ENCODE assay signal across 8 cellular contexts in the genomic region with DNA sequence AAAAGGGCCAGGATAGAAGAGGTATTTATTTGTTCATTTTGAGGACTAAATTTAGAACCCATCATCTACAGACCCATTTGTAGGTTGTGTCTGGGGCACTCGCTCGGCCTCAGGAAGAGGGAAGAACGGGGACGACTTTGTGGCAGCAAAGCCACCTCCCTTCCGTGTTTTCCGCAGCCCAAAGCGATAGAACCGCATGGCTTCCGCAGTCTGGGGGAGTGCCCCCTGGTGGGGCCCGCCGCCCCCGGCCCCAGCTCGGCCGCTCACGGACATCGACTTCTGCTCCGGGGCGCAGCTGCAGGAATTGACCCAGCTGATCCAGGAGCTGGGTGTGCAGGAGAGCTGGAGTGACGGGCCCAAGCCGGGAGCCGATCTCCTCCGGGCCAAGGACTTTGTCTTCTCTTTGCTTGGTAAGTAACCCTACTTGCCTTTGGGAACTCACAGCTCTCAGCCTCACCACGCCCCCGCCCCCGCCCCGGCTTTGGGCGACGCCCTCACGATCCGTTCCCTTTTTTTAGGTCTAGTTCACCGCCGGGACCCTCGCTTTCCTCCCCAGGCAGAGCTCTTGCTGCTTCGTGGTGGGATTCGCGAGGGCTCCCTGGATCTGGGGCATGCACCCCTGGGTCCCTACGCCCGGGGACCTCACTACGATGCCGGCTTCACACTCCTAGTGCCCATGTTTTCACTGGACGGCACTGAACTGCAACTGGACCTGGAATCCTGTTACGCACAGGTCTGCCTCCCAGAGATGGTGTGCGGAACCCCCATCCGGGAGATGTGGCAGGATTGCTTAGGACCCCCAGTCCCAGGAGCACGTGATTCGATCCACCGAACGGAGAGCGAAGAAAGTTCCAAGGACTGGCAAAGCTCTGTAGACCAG. TPM values are rescaled to one million over a fixed set of nuclear protein-coding genes. Genes with fewer than 3 reads are reported as not detected.
A peak's percentile ranks its signal among the peaks of the same experiment; 100 is the strongest.
DNase-seq lines count a peak whose midpoint lies in the region; ATAC-seq and TF ChIP-seq lines count a peak whose summit lies in the region.

No MANE protein-coding gene starts in this region.

- H3K36me3 Mint-ChIP-seq in activated CD8-positive, alpha-beta T cell treated with anti-CD3 and anti-CD28 coated beads, Interleukin-2, amount 10 ng/mL, durations not matched to agents 7 days and 5 days (ENCODE audit: low read depth): peaks cover 13% of the 10 kb centered on the region

- no peaks in the 10 kb centered on the region for H3K79me2 ChIP-seq in neural cell (replicated peaks; ENCODE audit: insufficient read depth, low read length)

- CTCF ChIA-PET in activated CD8-positive, alpha-beta T cell treated with anti-CD3 and anti-CD28 coated beads, Interleukin-2, amount 10 ng/mL, durations not matched to agents 7 days and 5 days (lab: Charles Lee): interaction anchor here (0.6 to 6.7 kb wide), 44 partner anchors 10 to 390 kb away, joined by 3 to 83 read pairs (median 5); partner anchors contain the start of genes ACAP1, CHRNB1, GABARAP and MPDU1

- H3K4me3 Mint-ChIP-seq in activated CD8-positive, alpha-beta T cell treated with anti-CD3 and anti-CD28 coated beads, Interleukin-2, amount 10 ng/mL, durations not matched to agents 7 days and 5 days: peak overlapping the region; percentile 95

- no peak for TF ChIP-seq RAD21 in neural cell (conservative IDR thresholded peaks at IDR 0.05)

- H3F3A ChIP-seq in neural cell (ENCODE audit: insufficient read depth, low read length, poor library complexity, severe bottlenecking): peaks cover 4% of the 10 kb centered on the region

- peak overlapping the region; percentile 41 for H3K9ac ChIP-seq in neural cell (ENCODE audit: low read length)

- H3K27ac Mint-ChIP-seq in activated CD8-positive, alpha-beta T cell treated with anti-CD3 and anti-CD28 coated beads, Interleukin-2, amount 10 ng/mL, durations not matched to agents 7 days and 5 days: peak overlapping the region; percentile 98

- ATAC-seq in activated CD8-positive, alpha-beta T cell treated with anti-CD3 and anti-CD28 coated beads, Interleukin-2, amount 10 ng/mL, durations not matched to agents 7 days and 5 days: peak; percentile 35

- no peaks in the 10 kb centered on the region for H3K9me3 ChIP-seq in neural cell (ENCODE audit: low read length)

- peaks cover 15% of the 10 kb centered on the region for H3K27me3 Mint-ChIP-seq in activated CD8-positive, alpha-beta T cell treated with anti-CD3 and anti-CD28 coated beads, Interleukin-2, amount 10 ng/mL, durations not matched to agents 7 days and 5 days (ENCODE audit: low read depth)

- no peak overlapping the region for H3K4me2 ChIP-seq in neural cell (ENCODE audit: low read length)

- no peak for TF ChIP-seq EP300 in neural cell (conservative IDR thresholded peaks at IDR 0.05; ENCODE audit: poor library complexity, severe bottlenecking)

- peak; percentile 47 for DNase-seq in ELR (ENCODE audit: low read depth)
- DNase-seq in H7: peak; percentile 90
- DNase-seq in NCI-H345 (lab: John Stamatoyannopoulos, UW): peak; percentile 35
- DNase-seq in activated CD8-positive, alpha-beta T cell treated with anti-CD3 and anti-CD28 coated beads, Interleukin-2, amount 10 ng/mL, durations not matched to agents 7 days and 5 days: peak; percentile 75
- DNase-seq in erythroblast (lab: John Stamatoyannopoulos, UW): peak; percentile 58 to 62
- peak; percentile 67 for DNase-seq in ureter (ENCODE audit: low spot score)
- no peak for DNase-seq in HPDE6-E6E7 (ENCODE audit: extremely low spot score)

- H3K9me3 Mint-ChIP-seq in activated CD8-positive, alpha-beta T cell treated with anti-CD3 and anti-CD28 coated beads, Interleukin-2, amount 10 ng/mL, durations not matched to agents 7 days and 5 days (ENCODE audit: insufficient read depth): no peaks in the 10 kb centered on the region

- H3K36me3 ChIP-seq in H7 (replicated peaks; ENCODE audit: control insufficient read depth, insufficient read depth, low read length) (no peaks in the 10 kb centered on the region), neural cell (ENCODE audit: insufficient read depth, low read length) (no peaks in the 10 kb centered on the region)

- H4K20me1 ChIP-seq in neural cell (ENCODE audit: insufficient read depth): no peaks in the 10 kb centered on the region

- H3K27ac ChIP-seq in neural cell (ENCODE audit: low read length): no peak overlapping the region

- H3K4me1 Mint-ChIP-seq in activated CD8-positive, alpha-beta T cell treated with anti-CD3 and anti-CD28 coated beads, Interleukin-2, amount 10 ng/mL, durations not matched to agents 7 days and 5 days (ENCODE audit: low read depth): peaks cover 43% of the 10 kb centered on the region

- no peak overlapping the region for H2AFZ ChIP-seq in neural cell (ENCODE audit: low read depth, low read length)

- POLR2A ChIA-PET in activated CD8-positive, alpha-beta T cell treated with anti-CD3 and anti-CD28 coated beads, Interleukin-2, amount 10 ng/mL, durations not matched to agents 7 days and 5 days (lab: Charles Lee): interaction anchor here (0.8 to 3.8 kb wide), 24 partner anchors 8 to 252 kb away, joined by 3 to 41 read pairs (median 4); partner anchors contain the start of genes ACAP1, CTDNEP1, NLGN2 and POLR2A

- no peaks in the 10 kb centered on the region for H3K9me2 ChIP-seq in neural cell (ENCODE audit: insufficient read depth, low read length)

- H3K27me3 ChIP-seq in H7 (ENCODE audit: control insufficient read depth, insufficient read depth, low read length) (peaks cover 38% of the 10 kb centered on the region), neural cell (ENCODE audit: insufficient read depth, low read depth, low read length) (peaks cover 43% of the 10 kb centered on the region)

- peak; percentile 35 for TF ChIP-seq POLR2A in erythroblast (IDR thresholded peaks at IDR 0.05; ENCODE audit: low read length)

- no peak for TF ChIP-seq CTCF in neural cell (IDR thresholded peaks at IDR 0.05; ENCODE audit: poor library complexity, severe bottlenecking)

- H3K4me3 ChIP-seq in H7 (ENCODE audit: insufficient read depth, low read depth, low read length) (peak overlapping the region; percentile 74), neural cell (ENCODE audit: low read length) (peak overlapping the region; percentile 85)

TF ChIP-seq in neural cell, 6 proteins besides CTCF, POLR2A, EP300 and RAD21:
- no peak for TF ChIP-seq MXI1 (conservative IDR thresholded peaks at IDR 0.05; ENCODE audit: poor library complexity, severe bottlenecking)
- no peak for TF ChIP-seq TAF1 (IDR thresholded peaks at IDR 0.05; ENCODE audit: low read depth)
- TF ChIP-seq, protein P1, sequence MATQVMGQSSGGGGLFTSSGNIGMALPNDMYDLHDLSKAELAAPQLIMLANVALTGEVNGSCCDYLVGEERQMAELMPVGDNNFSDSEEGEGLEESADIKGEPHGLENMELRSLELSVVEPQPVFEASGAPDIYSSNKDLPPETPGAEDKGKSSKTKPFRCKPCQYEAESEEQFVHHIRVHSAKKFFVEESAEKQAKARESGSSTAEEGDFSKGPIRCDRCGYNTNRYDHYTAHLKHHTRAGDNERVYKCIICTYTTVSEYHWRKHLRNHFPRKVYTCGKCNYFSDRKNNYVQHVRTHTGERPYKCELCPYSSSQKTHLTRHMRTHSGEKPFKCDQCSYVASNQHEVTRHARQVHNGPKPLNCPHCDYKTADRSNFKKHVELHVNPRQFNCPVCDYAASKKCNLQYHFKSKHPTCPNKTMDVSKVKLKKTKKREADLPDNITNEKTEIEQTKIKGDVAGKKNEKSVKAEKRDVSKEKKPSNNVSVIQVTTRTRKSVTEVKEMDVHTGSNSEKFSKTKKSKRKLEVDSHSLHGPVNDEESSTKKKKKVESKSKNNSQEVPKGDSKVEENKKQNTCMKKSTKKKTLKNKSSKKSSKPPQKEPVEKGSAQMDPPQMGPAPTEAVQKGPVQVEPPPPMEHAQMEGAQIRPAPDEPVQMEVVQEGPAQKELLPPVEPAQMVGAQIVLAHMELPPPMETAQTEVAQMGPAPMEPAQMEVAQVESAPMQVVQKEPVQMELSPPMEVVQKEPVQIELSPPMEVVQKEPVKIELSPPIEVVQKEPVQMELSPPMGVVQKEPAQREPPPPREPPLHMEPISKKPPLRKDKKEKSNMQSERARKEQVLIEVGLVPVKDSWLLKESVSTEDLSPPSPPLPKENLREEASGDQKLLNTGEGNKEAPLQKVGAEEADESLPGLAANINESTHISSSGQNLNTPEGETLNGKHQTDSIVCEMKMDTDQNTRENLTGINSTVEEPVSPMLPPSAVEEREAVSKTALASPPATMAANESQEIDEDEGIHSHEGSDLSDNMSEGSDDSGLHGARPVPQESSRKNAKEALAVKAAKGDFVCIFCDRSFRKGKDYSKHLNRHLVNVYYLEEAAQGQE (IDR thresholded peaks at IDR 0.05; ENCODE audit: borderline replicate concordance): no peak
- TF ChIP-seq SMC3 (conservative IDR thresholded peaks at IDR 0.05; ENCODE audit: poor library complexity): no peak

RNA-seq across cellular contexts. Expression of gene TMEM102, which starts 0.7 kb away (rescaled TPM):
- 14.5 and 15.8 TPM in 2 replicates for total RNA-seq in H7 (2014; rRNA removed; shearing (Covaris generic))
- total RNA-seq in activated CD8-positive, alpha-beta T cell treated with anti-CD3 and anti-CD28 coated beads, Interleukin-2, amount 10 ng/mL, durations not matched to agents 7 days and 5 days: 10 to 100 TPM; 16.5 to 18.1 TPM
- 0.14 TPM in 1 of 2 replicates, not detected in the other for polyA plus RNA-seq in neural cell
- 0.24 TPM in 1 of 2 replicates, not detected in the other for polyA minus RNA-seq in neural cell
- total RNA-seq in ureter: 8.1 TPM

RNA-seq across cellular contexts. Expression of gene FGF11, which starts 3.4 kb away (rescaled TPM):
- 12.5 and 20.7 TPM in 2 replicates for total RNA-seq in H7 (2014; rRNA removed; shearing (Covaris generic))
- total RNA-seq in activated CD8-positive, alpha-beta T cell treated with anti-CD3 and anti-CD28 coated beads, Interleukin-2, amount 10 ng/mL, durations not matched to agents 7 days and 5 days: 10 to 100 TPM; 16.6 to 18.8 TPM
- 15.8 and 16.4 TPM in 2 replicates for polyA plus RNA-seq in neural cell
- 16.1 and 16.8 TPM in 2 replicates for polyA minus RNA-seq in neural cell
- total RNA-seq in ureter: 3.5 TPM

RNA-seq across cellular contexts. Expression of gene SPEM3, which starts 7.3 kb away (rescaled TPM):
- total RNA-seq in H7 (2014; rRNA removed; shearing (Covaris generic)): not detected in 2 replicates
- not detected for total RNA-seq in activated CD8-positive, alpha-beta T cell treated with anti-CD3 and anti-CD28 coated beads, Interleukin-2, amount 10 ng/mL, durations not matched to agents 7 days and 5 days
- polyA plus RNA-seq in neural cell: not detected in 2 replicates
- not detected in 2 replicates for polyA minus RNA-seq in neural cell
- not detected for total RNA-seq in ureter

RNA-seq across cellular contexts. Expression of gene CHRNB1, which starts 8.9 kb away (rescaled TPM):
- total RNA-seq in H7 (2014; rRNA removed; shearing (Covaris generic)): 6.6 and 6.8 TPM in 2 replicates
- total RNA-seq in activated CD8-positive, alpha-beta T cell treated with anti-CD3 and anti-CD28 coated beads, Interleukin-2, amount 10 ng/mL, durations not matched to agents 7 days and 5 days: 10 to 100 TPM; 14.1 to 15.7 TPM
- 17.9 and 18.2 TPM in 2 replicates for polyA plus RNA-seq in neural cell
- 8.8 and 10.3 TPM in 2 replicates for polyA minus RNA-seq in neural cell
- total RNA-seq in ureter: 6.8 TPM

RNA-seq across cellular contexts. Expression of gene SPEM2, which starts 10.5 kb away (rescaled TPM):
- not detected in 2 replicates for total RNA-seq in H7 (2014; rRNA removed; shearing (Covaris generic))
- not detected for total RNA-seq in activated CD8-positive, alpha-beta T cell treated with anti-CD3 and anti-CD28 coated beads, Interleukin-2, amount 10 ng/mL, durations not matched to agents 7 days and 5 days
- polyA plus RNA-seq in neural cell: not detected in 2 replicates
- polyA minus RNA-seq in neural cell: not detected in 2 replicates
- total RNA-seq in ureter: not detected
